In the genomic region with DNA sequence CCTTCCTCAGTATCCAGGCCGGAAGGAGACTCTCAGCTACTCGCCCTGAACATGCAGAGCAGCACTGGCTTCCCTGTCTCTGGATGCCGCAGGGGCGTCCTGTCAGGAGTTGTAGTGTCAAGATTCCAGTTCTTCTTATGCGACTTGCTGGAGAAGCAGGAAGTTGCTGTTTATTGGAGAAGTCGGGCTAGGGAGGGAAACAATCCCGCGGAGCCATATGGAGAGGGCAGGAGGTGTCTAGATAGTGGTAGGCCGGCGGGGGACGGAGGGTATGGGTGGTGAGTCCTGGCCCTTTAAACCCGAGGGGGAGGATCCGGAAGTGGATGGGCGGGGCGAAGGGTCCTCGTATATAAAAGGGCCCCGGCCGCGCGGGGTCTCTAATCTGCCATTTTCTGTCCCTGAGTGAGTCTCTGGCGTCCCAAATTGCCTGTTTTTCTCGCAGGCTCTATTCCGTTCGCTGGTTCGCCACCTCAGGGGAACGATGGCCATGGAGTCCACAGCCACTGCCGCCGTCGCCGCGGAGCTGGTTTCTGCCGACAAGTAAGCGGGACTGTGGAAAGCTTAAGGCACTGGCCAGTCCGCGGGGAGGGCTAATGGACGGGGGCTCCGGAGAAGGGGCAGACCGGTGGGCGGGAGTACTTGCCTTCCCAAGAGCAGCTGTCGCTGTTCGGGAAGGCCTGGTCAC, we compare ENCODE assay signal across 8 cellular contexts. TPM values are rescaled to one million over a fixed set of nuclear protein-coding genes. Genes with fewer than 3 reads are reported as not detected.
DNase-seq lines count a peak whose midpoint lies in the region; ATAC-seq and TF ChIP-seq lines count a peak whose summit lies in the region.

A gene with protein sequence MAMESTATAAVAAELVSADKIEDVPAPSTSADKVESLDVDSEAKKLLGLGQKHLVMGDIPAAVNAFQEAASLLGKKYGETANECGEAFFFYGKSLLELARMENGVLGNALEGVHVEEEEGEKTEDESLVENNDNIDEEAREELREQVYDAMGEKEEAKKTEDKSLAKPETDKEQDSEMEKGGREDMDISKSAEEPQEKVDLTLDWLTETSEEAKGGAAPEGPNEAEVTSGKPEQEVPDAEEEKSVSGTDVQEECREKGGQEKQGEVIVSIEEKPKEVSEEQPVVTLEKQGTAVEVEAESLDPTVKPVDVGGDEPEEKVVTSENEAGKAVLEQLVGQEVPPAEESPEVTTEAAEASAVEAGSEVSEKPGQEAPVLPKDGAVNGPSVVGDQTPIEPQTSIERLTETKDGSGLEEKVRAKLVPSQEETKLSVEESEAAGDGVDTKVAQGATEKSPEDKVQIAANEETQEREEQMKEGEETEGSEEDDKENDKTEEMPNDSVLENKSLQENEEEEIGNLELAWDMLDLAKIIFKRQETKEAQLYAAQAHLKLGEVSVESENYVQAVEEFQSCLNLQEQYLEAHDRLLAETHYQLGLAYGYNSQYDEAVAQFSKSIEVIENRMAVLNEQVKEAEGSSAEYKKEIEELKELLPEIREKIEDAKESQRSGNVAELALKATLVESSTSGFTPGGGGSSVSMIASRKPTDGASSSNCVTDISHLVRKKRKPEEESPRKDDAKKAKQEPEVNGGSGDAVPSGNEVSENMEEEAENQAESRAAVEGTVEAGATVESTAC (plus strand): TSS at position 376 of the 685 bp plus-strand sequence. CDS start 106 bp downstream, at position 482.

- H3K36me3 Mint-ChIP-seq in activated T-helper 17 cell treated with anti-CD3 and anti-CD28 coated beads, Interleukin-2, amount 50 U/mL, for 72 hours (ENCODE audit: low read depth): peaks cover 38% of the 10 kb centered on the region
- H3K36me3 Mint-ChIP-seq in natural killer cell treated with Interleukin-12 subunit alpha and Interleukin-12 subunit beta and Interleukin-15 and Interleukin-18, amount 100 ng/mL, for 72 hours: no peaks in the 10 kb centered on the region

- H3K4me1 Mint-ChIP-seq in activated T-helper 17 cell treated with anti-CD3 and anti-CD28 coated beads, Interleukin-2, amount 50 U/mL, for 72 hours: peaks cover 14% of the 10 kb centered on the region
- H3K4me1 Mint-ChIP-seq in natural killer cell treated with Interleukin-12 subunit alpha and Interleukin-12 subunit beta and Interleukin-15 and Interleukin-18, amount 100 ng/mL, for 72 hours (ENCODE audit: low read depth in 2 of 2): peaks cover 35 to 37% of the 10 kb centered on the region in 2 donors

- no peaks in the 10 kb centered on the region for H3K9me3 Mint-ChIP-seq in activated T-helper 17 cell treated with anti-CD3 and anti-CD28 coated beads, Interleukin-2, amount 50 U/mL, for 72 hours
- H3K9me3 Mint-ChIP-seq in natural killer cell treated with Interleukin-12 subunit alpha and Interleukin-12 subunit beta and Interleukin-15 and Interleukin-18, amount 100 ng/mL, for 72 hours: no peaks in the 10 kb centered on the region

- DNase-seq in ELR (ENCODE audit: low read depth) (peak; percentile 85), GOT3 (lab: John Stamatoyannopoulos, UW) (peak; percentile 73), LNCaP clone FGC (ENCODE audit: low read depth) (peak; percentile 53), RPMI7951 (ENCODE audit: low read depth) (peak; percentile 83), fibroblast of mammary gland (ENCODE audit: low read depth) (peak; percentile 66)
- peak; percentile 90 for DNase-seq in natural killer cell treated with Interleukin-12 subunit alpha and Interleukin-12 subunit beta and Interleukin-15 and Interleukin-18, amount 100 ng/mL, for 72 hours (ENCODE audit: low spot score)
- peak; percentile 83 for DNase-seq in stimulated activated naive CD4-positive, alpha-beta T cell treated with Interleukin-2 at 50 U/mL for 16 hours (lab: John Stamatoyannopoulos, UW)

- peak within 1 kb of the TSS; percentile 94 for H3K27ac Mint-ChIP-seq in activated T-helper 17 cell treated with anti-CD3 and anti-CD28 coated beads, Interleukin-2, amount 50 U/mL, for 72 hours
- H3K27ac Mint-ChIP-seq in natural killer cell treated with Interleukin-12 subunit alpha and Interleukin-12 subunit beta and Interleukin-15 and Interleukin-18, amount 100 ng/mL, for 72 hours: peak within 1 kb of the TSS; percentile 96

- TF ChIP-seq CTCF in LNCaP clone FGC (IDR thresholded peaks at IDR 0.05; ENCODE audit: control insufficient read depth, extremely low read depth, insufficient read depth) (no peak), fibroblast of mammary gland (conservative IDR thresholded peaks at IDR 0.05; ENCODE audit: control insufficient read depth, insufficient read depth, low read depth, low read length) (no peak)

- no peaks in the 10 kb centered on the region for H3K27me3 Mint-ChIP-seq in activated T-helper 17 cell treated with anti-CD3 and anti-CD28 coated beads, Interleukin-2, amount 50 U/mL, for 72 hours
- H3K27me3 Mint-ChIP-seq in natural killer cell treated with Interleukin-12 subunit alpha and Interleukin-12 subunit beta and Interleukin-15 and Interleukin-18, amount 100 ng/mL, for 72 hours: no peaks in the 10 kb centered on the region

- H3K4me3 Mint-ChIP-seq in activated T-helper 17 cell treated with anti-CD3 and anti-CD28 coated beads, Interleukin-2, amount 50 U/mL, for 72 hours: peak within 1 kb of the TSS; percentile 99
- peak within 1 kb of the TSS; percentile 100 for H3K4me3 Mint-ChIP-seq in natural killer cell treated with Interleukin-12 subunit alpha and Interleukin-12 subunit beta and Interleukin-15 and Interleukin-18, amount 100 ng/mL, for 72 hours

- peak; percentile 73 for ATAC-seq in activated T-helper 17 cell treated with anti-CD3 and anti-CD28 coated beads, Interleukin-2, amount 50 U/mL, for 72 hours (replicated peaks)
- peak; percentile 81 to 87 for ATAC-seq in natural killer cell treated with Interleukin-12 subunit alpha and Interleukin-12 subunit beta and Interleukin-15 and Interleukin-18, amount 100 ng/mL, for 72 hours

- H3K4me3 ChIP-seq in LNCaP clone FGC (ENCODE audit: low read depth, low read length): peak within 1 kb of the TSS; percentile 97
- H3K4me3 ChIP-seq in fibroblast of mammary gland (ENCODE audit: control insufficient read depth, low read depth, low read length): peak within 1 kb of the TSS; percentile 100

RNA-seq across cellular contexts. Expression of the gene that starts here (rescaled TPM):
- total RNA-seq in RPMI7951 (2014; rRNA removed; shearing (Covaris generic)): 133 and 157 TPM in 2 replicates
- total RNA-seq in activated T-helper 17 cell treated with anti-CD3 and anti-CD28 coated beads, Interleukin-2, amount 50 U/mL, for 72 hours: 100 to 1,000 TPM; 113 to 224 TPM
- 100 to 1,000 TPM; 145 to 291 TPM for total RNA-seq in natural killer cell treated with Interleukin-12 subunit alpha and Interleukin-12 subunit beta and Interleukin-15 and Interleukin-18, amount 100 ng/mL, for 72 hours

Comparison
In these comparisons a context has a peak if more than half of its experiments do, and no peak if none do; other contexts are left out.
1. Peak in every context shown above with its lines: DNase-seq, ATAC-seq and H3K4me3 ChIP-seq.